16 cellular contexts compared by ENCODE assay signal in the genomic region with DNA sequence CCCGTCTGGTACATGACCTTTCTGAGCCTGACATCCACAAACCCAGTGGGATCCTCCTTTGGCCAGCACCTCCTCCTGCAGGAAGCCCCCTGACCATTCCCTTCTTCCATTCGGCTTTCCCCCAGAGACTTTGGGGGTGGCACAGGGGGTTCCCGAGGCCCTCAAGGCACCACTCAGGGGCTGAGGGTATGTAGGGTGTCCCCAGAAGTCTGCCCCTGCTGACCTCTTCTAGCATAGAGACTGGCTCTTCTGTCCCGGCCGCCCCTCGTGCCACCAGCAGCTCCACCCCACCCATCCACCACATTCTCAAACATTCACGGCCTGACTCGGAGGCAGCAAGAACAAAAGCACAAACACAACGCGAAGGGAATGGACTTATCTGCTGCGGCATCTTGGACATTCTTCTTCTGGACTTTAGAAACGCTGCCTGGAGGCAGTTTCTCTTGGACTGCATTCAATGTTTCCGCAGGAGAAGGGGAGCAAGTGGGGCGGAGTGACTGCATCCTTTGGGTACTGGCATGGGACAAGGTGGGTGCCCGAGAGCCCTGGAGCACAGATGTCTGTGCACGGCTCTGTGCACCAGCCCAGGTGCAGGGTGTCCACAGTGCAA. TPM values are rescaled to one million over a fixed set of nuclear protein-coding genes. Genes with fewer than 3 reads are reported as not detected.
A peak's percentile ranks its signal among the peaks of the same experiment; 100 is the strongest.
DNase-seq lines count a peak whose midpoint lies in the region; ATAC-seq and TF ChIP-seq lines count a peak whose summit lies in the region.
"Had no signal": no experiment of that assay in that cellular context is flagged by ENCODE, and none has a peak within 500 bp of the region (broad histone marks: within the 10 kb centered on the region; RNA-seq: fewer than 3 reads in every experiment).

No MANE protein-coding gene starts in this region.

- no peak for TF ChIP-seq CTCF in heart right ventricle (IDR thresholded peaks at IDR 0.05)

- H3K36me3 Mint-ChIP-seq in activated CD4-positive, alpha-beta memory T cell treated with anti-CD3 and anti-CD28 coated beads, Interleukin-2, amount 10 ng/mL, durations not matched to agents 7 days and 5 days (ENCODE audit: low read depth) = no peaks in the 10 kb centered on the region
- H3K36me3 Mint-ChIP-seq: natural killer cell treated with Interleukin-12 subunit alpha and Interleukin-12 subunit beta and Interleukin-15 and Interleukin-18, amount 100 ng/mL, for 72 hours; WTC11 had no signal

- no peak overlapping the region for H3K4me3 Mint-ChIP-seq in activated CD4-positive, alpha-beta memory T cell treated with anti-CD3 and anti-CD28 coated beads, Interleukin-2, amount 10 ng/mL, durations not matched to agents 7 days and 5 days
- H3K4me3 Mint-ChIP-seq: natural killer cell treated with Interleukin-12 subunit alpha and Interleukin-12 subunit beta and Interleukin-15 and Interleukin-18, amount 100 ng/mL, for 72 hours; WTC11 had no signal

- H3K4me1 Mint-ChIP-seq in activated CD4-positive, alpha-beta memory T cell treated with anti-CD3 and anti-CD28 coated beads, Interleukin-2, amount 10 ng/mL, durations not matched to agents 7 days and 5 days = no peaks in the 10 kb centered on the region

- no peaks in the 10 kb centered on the region for H3K27me3 Mint-ChIP-seq in activated CD4-positive, alpha-beta memory T cell treated with anti-CD3 and anti-CD28 coated beads, Interleukin-2, amount 10 ng/mL, durations not matched to agents 7 days and 5 days
- H3K27me3 Mint-ChIP-seq: natural killer cell treated with Interleukin-12 subunit alpha and Interleukin-12 subunit beta and Interleukin-15 and Interleukin-18, amount 100 ng/mL, for 72 hours had no signal

- POLR2A ChIA-PET in activated CD4-positive, alpha-beta memory T cell treated with anti-CD3 and anti-CD28 coated beads, Interleukin-2, amount 10 ng/mL, durations not matched to agents 7 days and 5 days (lab: Charles Lee) = no interaction called here

- CTCF ChIA-PET in activated CD4-positive, alpha-beta memory T cell treated with anti-CD3 and anti-CD28 coated beads, Interleukin-2, amount 10 ng/mL, durations not matched to agents 7 days and 5 days (lab: Charles Lee) = no interaction called here

- H3K4me1 ChIP-seq in heart right ventricle = peaks cover 0 to 15% (median 0%) of the 10 kb centered on the region in 9 donors
- H3K4me1 ChIP-seq: gastrocnemius medialis, lower lobe of right lung had no signal

- ATAC-seq in Right ventricle myocardium inferior (no peak), heart right ventricle (no peak), GM18861 (IDR thresholded peaks at IDR 0.05; ENCODE audit: unreplicated experiment) (no peak)
- no peak for ATAC-seq in stimulated activated naive CD8-positive, alpha-beta T cell treated with anti-CD3 and anti-CD28 coated beads, Interleukin-15, Interleukin-2, amounts not matched to agents 100 U/mL and 50 U/mL, for 24 hours
- ATAC-seq: gastrocnemius medialis; lower lobe of right lung; natural killer cell treated with Interleukin-12 subunit alpha and Interleukin-12 subunit beta and Interleukin-15 and Interleukin-18, amount 100 ng/mL, for 72 hours; WTC11 had no signal

- H3K27ac ChIP-seq in heart right ventricle = no peak overlapping the region
- H3K27ac ChIP-seq: gastrocnemius medialis, lower lobe of right lung, sigmoid colon, thoracic aorta had no signal

- DNase-seq in Right ventricle myocardium inferior (ENCODE audit: missing footprints) (peak; percentile 30), heart right ventricle (no peak), mesenteric fat pad (ENCODE audit: low spot score) (peak; percentile 73), NCI-H187 (lab: John Stamatoyannopoulos, UW) (no peak), pons (ENCODE audit: low spot score) (no peak)
- DNase-seq in activated CD4-positive, alpha-beta memory T cell treated with anti-CD3 and anti-CD28 coated beads, Interleukin-2, amount 10 ng/mL, durations not matched to agents 7 days and 5 days = peak; percentile 14
- DNase-seq in stimulated activated naive CD8-positive, alpha-beta T cell treated with anti-CD3 and anti-CD28 coated beads, Interleukin-15, Interleukin-2, amounts not matched to agents 100 U/mL and 50 U/mL, for 24 hours = peak; percentile 1
- DNase-seq: NCI-H1092, NCI-H2171 treated with DMSO at 0.1 percent for 48 hours had no signal

- intact Hi-C loops in Right ventricle myocardium inferior (cut with DNase I) (no loop called here), heart right ventricle (cut with DNase I) (no loop called here)

- H3K9me3 ChIP-seq in heart right ventricle = no peaks in the 10 kb centered on the region
- H3K9me3 ChIP-seq: gastrocnemius medialis, lower lobe of right lung, sigmoid colon, thoracic aorta had no signal

- WGBS in heart right ventricle, 2 donors = 80 to 82% methylated on average over 16 of the region's 16 CpGs

- H3K36me3 ChIP-seq in heart right ventricle = no peaks in the 10 kb centered on the region
- H3K36me3 ChIP-seq: gastrocnemius medialis, lower lobe of right lung, sigmoid colon, thoracic aorta had no signal

- H3K27me3 ChIP-seq in heart right ventricle = no peaks in the 10 kb centered on the region
- H3K27me3 ChIP-seq: gastrocnemius medialis, sigmoid colon had no signal

- H3K9me3 Mint-ChIP-seq in activated CD4-positive, alpha-beta memory T cell treated with anti-CD3 and anti-CD28 coated beads, Interleukin-2, amount 10 ng/mL, durations not matched to agents 7 days and 5 days = no peaks in the 10 kb centered on the region
- H3K9me3 Mint-ChIP-seq: natural killer cell treated with Interleukin-12 subunit alpha and Interleukin-12 subunit beta and Interleukin-15 and Interleukin-18, amount 100 ng/mL, for 72 hours; WTC11 had no signal

- H3K4me3 ChIP-seq in heart right ventricle = no peak overlapping the region
- H3K4me3 ChIP-seq: gastrocnemius medialis, lower lobe of right lung, sigmoid colon, thoracic aorta had no signal

- no peak overlapping the region for H3K27ac Mint-ChIP-seq in activated CD4-positive, alpha-beta memory T cell treated with anti-CD3 and anti-CD28 coated beads, Interleukin-2, amount 10 ng/mL, durations not matched to agents 7 days and 5 days
- H3K27ac Mint-ChIP-seq: natural killer cell treated with Interleukin-12 subunit alpha and Interleukin-12 subunit beta and Interleukin-15 and Interleukin-18, amount 100 ng/mL, for 72 hours; WTC11 had no signal

RNA-seq across cellular contexts. Expression of a gene that starts 53.9 kb away (rescaled TPM):
- 0.73 TPM for total RNA-seq in Right ventricle myocardium inferior
- 10 to 100 TPM in 5 of 10 donors, 1 to 10 TPM in 3, under 1 TPM in 2; 0.39 to 27.9 (median 8.6) TPM for total RNA-seq in heart right ventricle
- polyA plus RNA-seq in heart right ventricle = under 1 TPM; 0.39 to 0.80 TPM
- 1 to 10 TPM; 1.5 to 2.0 TPM for total RNA-seq in activated CD4-positive, alpha-beta memory T cell treated with anti-CD3 and anti-CD28 coated beads, Interleukin-2, amount 10 ng/mL, durations not matched to agents 7 days and 5 days
- total RNA-seq in mesenteric fat pad = 1.3 TPM

Comparison
In these comparisons a context has a peak if more than half of its experiments do, and no peak if none do; other contexts are left out.
1. DNase-seq: peak in Right ventricle myocardium inferior (single experiment), activated CD4-positive, alpha-beta memory T cell treated with anti-CD3 and anti-CD28 coated beads, Interleukin-2, amount 10 ng/mL, durations not matched to agents 7 days and 5 days (single experiment), mesenteric fat pad (single experiment) and stimulated activated naive CD8-positive, alpha-beta T cell treated with anti-CD3 and anti-CD28 coated beads, Interleukin-15, Interleukin-2, amounts not matched to agents 100 U/mL and 50 U/mL, for 24 hours (single experiment); none in heart right ventricle (0 of 2), NCI-H187 (0 of 2) and pons (single experiment).